Comparison of ENCODE assay signal across 13 cellular contexts in the genomic region with DNA sequence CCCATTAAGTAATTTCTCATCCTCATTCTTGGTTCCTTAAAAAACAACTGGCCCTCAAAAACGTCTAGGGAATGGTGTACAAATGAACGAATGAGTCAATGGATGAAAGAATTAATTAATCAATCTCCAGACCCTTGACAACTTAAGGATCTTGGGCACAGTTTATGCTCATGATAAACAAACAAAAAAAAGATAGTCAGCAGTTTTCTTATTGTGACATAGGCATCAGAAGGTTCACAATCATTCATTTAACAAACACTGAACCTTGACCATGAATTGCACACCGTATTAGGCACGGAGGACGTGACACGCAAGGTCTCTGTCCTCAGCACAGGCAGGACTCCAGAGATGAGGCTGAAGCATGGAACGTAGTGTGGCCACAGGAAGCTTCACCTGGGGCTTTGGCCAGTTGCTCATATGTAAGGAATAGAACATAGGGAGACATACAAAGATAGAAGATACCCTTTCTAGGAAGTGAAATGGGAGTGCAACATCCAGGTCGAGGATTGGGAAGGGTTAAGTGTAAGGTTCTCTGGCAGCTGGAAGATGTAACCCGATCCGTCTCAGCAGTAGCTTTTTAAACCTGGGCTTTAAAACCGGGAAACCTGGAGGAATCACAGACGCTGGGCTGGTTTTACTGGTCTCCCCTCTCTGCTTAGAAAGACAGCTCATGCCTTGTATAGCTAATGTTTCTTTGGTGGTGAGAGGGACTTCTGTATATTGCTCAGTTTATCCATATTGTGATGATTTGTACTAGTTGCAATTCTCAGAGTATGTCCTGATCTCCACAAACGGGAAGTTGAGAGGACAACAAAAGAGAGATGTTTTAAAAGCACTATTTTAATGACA. TPM values are rescaled to one million over a fixed set of nuclear protein-coding genes. Genes with fewer than 3 reads are reported as not detected.
DNase-seq lines count a peak whose midpoint lies in the region; ATAC-seq and TF ChIP-seq lines count a peak whose summit lies in the region.
"Had no signal": no experiment of that assay in that cellular context is flagged by ENCODE, and none has a peak within 500 bp of the region (broad histone marks: within the 10 kb centered on the region; RNA-seq: fewer than 3 reads in every experiment).

No MANE protein-coding gene starts in this region.

- TF ChIP-seq POLR2A in upper lobe of left lung (IDR thresholded peaks at IDR 0.05), result no peak

- 47 to 56% methylated on average over 13 of the region's 13 CpGs for WGBS in upper lobe of left lung, 2 donors

- no peaks in the 10 kb centered on the region for H3K9me3 Mint-ChIP-seq in mesothelial cell of epicardium
- H3K9me3 Mint-ChIP-seq: T-helper 1 cell treated with Interleukin-12 subunit alpha and Interleukin-12 subunit beta and Interleukin-4 antibody, amounts not matched to agents 30 μg/mL and 1 μg/mL, for 36 hours had no signal

- ATAC-seq in GM19452 (IDR thresholded peaks at IDR 0.05; ENCODE audit: unreplicated experiment), result no peak
- no peak for ATAC-seq in upper lobe of left lung (ENCODE audit: low FRiP score in 2 of 2)
- no peak for ATAC-seq in left cardiac atrium
- ATAC-seq: body of pancreas had no signal

- H3K36me3 Mint-ChIP-seq in mesothelial cell of epicardium, result no peaks in the 10 kb centered on the region

- no peaks in the 10 kb centered on the region for H3K27me3 Mint-ChIP-seq in mesothelial cell of epicardium (ENCODE audit: low read depth)

- no peak overlapping the region for H3K4me3 ChIP-seq in upper lobe of left lung
- H3K4me3 ChIP-seq: BLaER1 treated with 17β-estradiol and CSF1 and Interleukin-3, amounts not matched to agents 10 nM and 100 nM; body of pancreas; sigmoid colon had no signal

- H3K36me3 ChIP-seq in upper lobe of left lung, result no peaks in the 10 kb centered on the region
- H3K36me3 ChIP-seq: BLaER1 treated with 17β-estradiol and CSF1 and Interleukin-3, amounts not matched to agents 10 nM and 100 nM; sigmoid colon had no signal

- H3K27ac ChIP-seq in upper lobe of left lung, result no peak overlapping the region
- H3K27ac ChIP-seq: BLaER1 treated with 17β-estradiol and CSF1 and Interleukin-3, amounts not matched to agents 10 nM and 100 nM; body of pancreas; sigmoid colon had no signal

- no peaks in the 10 kb centered on the region for H3K9me3 ChIP-seq in upper lobe of left lung
- H3K9me3 ChIP-seq: BLaER1 treated with 17β-estradiol and CSF1 and Interleukin-3, amounts not matched to agents 10 nM and 100 nM; body of pancreas; sigmoid colon had no signal

- no peak overlapping the region for H3K4me3 Mint-ChIP-seq in mesothelial cell of epicardium
- H3K4me3 Mint-ChIP-seq: T-helper 1 cell treated with Interleukin-12 subunit alpha and Interleukin-12 subunit beta and Interleukin-4 antibody, amounts not matched to agents 30 μg/mL and 1 μg/mL, for 36 hours had no signal

- no peaks in the 10 kb centered on the region for H3K27me3 ChIP-seq in upper lobe of left lung
- H3K27me3 ChIP-seq: body of pancreas had no signal

- no peak for TF ChIP-seq EP300 in upper lobe of left lung (IDR thresholded peaks at IDR 0.05)

- intact Hi-C loops in left cardiac atrium (cut with DNase I), result no loop called here

- peaks cover 34% of the 10 kb centered on the region for H3K4me1 Mint-ChIP-seq in mesothelial cell of epicardium

- no peak for TF ChIP-seq CTCF in mesothelial cell of epicardium (IDR thresholded peaks at IDR 0.05; ENCODE audit: unreplicated experiment)
- no peak for TF ChIP-seq CTCF in upper lobe of left lung (IDR thresholded peaks at IDR 0.05)

- peak; percentile 37 for DNase-seq in EH (ENCODE audit: low read depth)
- DNase-seq in NCI-H2227 treated with DMSO at 0.1 percent for 48 hours (lab: John Stamatoyannopoulos, UW), result peak; percentile 12
- peak; percentile 11 for DNase-seq in cerebellar cortex (ENCODE audit: low spot score)
- no peak for DNase-seq in mesothelial cell of epicardium (ENCODE audit: low spot score in 2 of 2, unreplicated experiment in 2 of 2)
- DNase-seq in HUDEP-2 (lab: John Stamatoyannopoulos, UW; ENCODE audit: unreplicated experiment in 76 of 76), result no peak
- DNase-seq in upper lobe of left lung, result no peak
- no peak for DNase-seq in left cardiac atrium
- DNase-seq: NCI-H526, sigmoid colon had no signal

- peak overlapping the region; percentile 79 for H3K27ac Mint-ChIP-seq in mesothelial cell of epicardium
- H3K27ac Mint-ChIP-seq: T-helper 1 cell treated with Interleukin-12 subunit alpha and Interleukin-12 subunit beta and Interleukin-4 antibody, amounts not matched to agents 30 μg/mL and 1 μg/mL, for 36 hours had no signal

- H3K4me1 ChIP-seq in upper lobe of left lung, result no peaks in the 10 kb centered on the region
- H3K4me1 ChIP-seq: body of pancreas, sigmoid colon had no signal

RNA-seq across cellular contexts. Expression of gene LTBP1, which starts 8.9 kb away (rescaled TPM):
- total RNA-seq in mesothelial cell of epicardium (73.9 to 80.2 TPM (median 75.3 TPM) in 3 replicates), upper lobe of left lung (10 to 100 TPM; 11.5 to 45.0 (median 27.1) TPM), left cardiac atrium (100 to 1,000 TPM; 121 to 160 TPM)

Comparison
In these comparisons a context has a peak if more than half of its experiments do, and no peak if none do; other contexts are left out.
1. DNase-seq: peak in EH (single experiment), NCI-H2227 treated with DMSO at 0.1 percent for 48 hours (single experiment) and cerebellar cortex (single experiment); none in mesothelial cell of epicardium (0 of 2), HUDEP-2 (0 of 76), upper lobe of left lung (0 of 2) and left cardiac atrium (single experiment).